ENCODE assay signal across 16 cellular contexts in the genomic region with DNA sequence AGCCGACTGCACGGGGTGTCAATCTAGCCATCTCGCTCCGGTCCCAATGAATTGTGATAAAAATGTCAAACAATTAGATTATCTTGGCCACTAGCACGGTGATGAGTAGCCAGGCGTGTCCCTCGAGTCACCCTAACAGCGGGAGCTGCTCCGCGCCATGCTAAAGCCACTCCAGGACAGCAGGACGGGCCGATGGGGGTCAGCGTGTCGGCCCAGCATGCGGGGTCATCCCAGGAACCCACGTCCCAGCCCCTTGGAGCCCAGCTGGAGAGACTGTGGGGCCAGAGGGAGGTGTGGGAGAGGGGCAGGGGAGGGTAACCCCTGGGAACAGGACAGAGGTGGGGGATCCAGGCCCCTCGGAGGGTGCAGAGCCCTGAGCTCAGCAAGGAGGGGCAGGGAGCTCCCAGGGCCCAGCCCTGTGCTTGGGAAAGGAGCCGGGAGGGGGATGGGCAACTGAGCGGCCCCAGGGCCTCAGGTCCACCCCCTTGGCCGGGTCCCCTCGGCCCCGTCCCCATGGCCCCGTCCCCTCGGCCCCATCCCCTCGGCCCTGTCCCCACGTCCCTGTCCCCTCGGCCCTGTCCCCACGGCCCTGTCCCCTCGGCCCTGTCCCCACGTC. TPM values are rescaled to one million over a fixed set of nuclear protein-coding genes. Genes with fewer than 3 reads are reported as not detected.
A peak's percentile ranks its signal among the peaks of the same experiment; 100 is the strongest.
DNase-seq lines count a peak whose midpoint lies in the region; ATAC-seq and TF ChIP-seq lines count a peak whose summit lies in the region.
"Had no signal": no experiment of that assay in that cellular context is flagged by ENCODE, and none has a peak within 500 bp of the region (broad histone marks: within the 10 kb centered on the region; RNA-seq: fewer than 3 reads in every experiment).

No MANE protein-coding gene starts in this region.

- ATAC-seq in right cardiac atrium, result no peak
- ATAC-seq in stimulated activated memory B cell treated with anti-CD40 and anti-IgM and Interleukin-4, amounts not matched to agents 10 μg/mL and 1 μg/mL and 100 μg/mL, for 72 hours, result peak; percentile 53
- ATAC-seq in HG02981 (IDR thresholded peaks at IDR 0.05; ENCODE audit: unreplicated experiment), result no peak

- DNase-seq in right cardiac atrium (peak in 2 of 3 donors; percentile 36 to 55), left ventricle myocardium inferior (no peak), WERI-Rb-1 (peak; percentile 41), neural crest cell (ENCODE audit: low read depth, low spot score) (no peak), coronary artery (ENCODE audit: low spot score) (no peak), mesendoderm (no peak)
- DNase-seq: ACHN; CD4-positive, CD25-positive, alpha-beta regulatory T cell; DMS53; GF-D8 had no signal

- peak overlapping the region; percentile 24 for H3K27ac Mint-ChIP-seq in neural crest cell (ENCODE audit: unreplicated experiment)
- H3K27ac Mint-ChIP-seq in stimulated activated memory B cell treated with anti-CD40 and anti-IgM and Interleukin-4, amounts not matched to agents 10 μg/mL and 1 μg/mL and 100 μg/mL, for 72 hours, result no peak overlapping the region
- H3K27ac Mint-ChIP-seq: CD4-positive, CD25-positive, alpha-beta regulatory T cell had no signal

- H2AK5ac ChIP-seq in mesendoderm (ENCODE audit: low read length), result no peak overlapping the region

- no peak overlapping the region for H3K4ac ChIP-seq in mesendoderm (ENCODE audit: low read depth, low read length)

- H3K36me3 Mint-ChIP-seq in neural crest cell (ENCODE audit: low read depth), result no peaks in the 10 kb centered on the region
- no peaks in the 10 kb centered on the region for H3K36me3 Mint-ChIP-seq in stimulated activated memory B cell treated with anti-CD40 and anti-IgM and Interleukin-4, amounts not matched to agents 10 μg/mL and 1 μg/mL and 100 μg/mL, for 72 hours
- H3K36me3 Mint-ChIP-seq: CD4-positive, CD25-positive, alpha-beta regulatory T cell had no signal

- H3K27me3 Mint-ChIP-seq in neural crest cell (ENCODE audit: low read depth), result peaks cover 6% of the 10 kb centered on the region
- peaks cover 16% of the 10 kb centered on the region for H3K27me3 Mint-ChIP-seq in stimulated activated memory B cell treated with anti-CD40 and anti-IgM and Interleukin-4, amounts not matched to agents 10 μg/mL and 1 μg/mL and 100 μg/mL, for 72 hours
- H3K27me3 Mint-ChIP-seq: CD4-positive, CD25-positive, alpha-beta regulatory T cell had no signal

- H3K36me3 ChIP-seq in left ventricle myocardium inferior, result no peaks in the 10 kb centered on the region
- H3K36me3 ChIP-seq in WERI-Rb-1, result no peaks in the 10 kb centered on the region
- no peaks in the 10 kb centered on the region for H3K36me3 ChIP-seq in mesendoderm (ENCODE audit: control insufficient read depth, insufficient read depth, low read length)
- H3K36me3 ChIP-seq: BLaER1 treated with 17β-estradiol and CSF1 and Interleukin-3, amounts not matched to agents 10 nM and 100 nM had no signal

- H3K4me3 Mint-ChIP-seq in neural crest cell, result no peak overlapping the region
- H3K4me3 Mint-ChIP-seq in stimulated activated memory B cell treated with anti-CD40 and anti-IgM and Interleukin-4, amounts not matched to agents 10 μg/mL and 1 μg/mL and 100 μg/mL, for 72 hours, result no peak overlapping the region
- H3K4me3 Mint-ChIP-seq: CD4-positive, CD25-positive, alpha-beta regulatory T cell had no signal

- no peaks in the 10 kb centered on the region for H3K79me2 ChIP-seq in mesendoderm (ENCODE audit: control insufficient read depth, insufficient read depth, low read length)

- H3K4me2 ChIP-seq in mesendoderm (ENCODE audit: low read length), result no peak overlapping the region

- intact Hi-C loops in right cardiac atrium (cut with DNase I) (no loop called here), left ventricle myocardium inferior (cut with micrococcal nuclease) (no loop called here)

- H3K56ac ChIP-seq in mesendoderm (ENCODE audit: low read length), result no peak overlapping the region

- no peak overlapping the region for H4K8ac ChIP-seq in mesendoderm (ENCODE audit: low read depth, low read length)

- no peak overlapping the region for H2BK5ac ChIP-seq in mesendoderm (ENCODE audit: low read length)

- no peak for TF ChIP-seq CTCF in left ventricle myocardium inferior (IDR thresholded peaks at IDR 0.05; ENCODE audit: borderline replicate concordance)
- no peak for TF ChIP-seq CTCF in WERI-Rb-1 (IDR thresholded peaks at IDR 0.05; ENCODE audit: low read depth, low read length)
- no peak for TF ChIP-seq CTCF in neural crest cell (conservative IDR thresholded peaks at IDR 0.05)
- no peak for TF ChIP-seq CTCF in coronary artery (IDR thresholded peaks at IDR 0.05)

- H3K18ac ChIP-seq in mesendoderm (ENCODE audit: low read length), result no peak overlapping the region

- H3K27me3 ChIP-seq in right cardiac atrium (ENCODE audit: control insufficient read depth, insufficient read depth), result no peaks in the 10 kb centered on the region
- peaks cover 49% of the 10 kb centered on the region for H3K27me3 ChIP-seq in left ventricle myocardium inferior (ENCODE audit: low read depth)
- H3K27me3 ChIP-seq in WERI-Rb-1 (ENCODE audit: insufficient read depth, low read depth, severe bottlenecking), result no peaks in the 10 kb centered on the region
- H3K27me3 ChIP-seq in mesendoderm (ENCODE audit: insufficient read depth, low read length, poor library complexity), result no peaks in the 10 kb centered on the region
- H3K27me3 ChIP-seq: BLaER1 treated with 17β-estradiol and CSF1 and Interleukin-3, amounts not matched to agents 10 nM and 100 nM had no signal

- no peak overlapping the region for H3K23ac ChIP-seq in mesendoderm (ENCODE audit: low read length)

- peaks cover 3% of the 10 kb centered on the region for H3K9me3 ChIP-seq in right cardiac atrium (ENCODE audit: control insufficient read depth, low read length)
- peaks cover 6% of the 10 kb centered on the region for H3K9me3 ChIP-seq in left ventricle myocardium inferior (replicated peaks)
- H3K9me3 ChIP-seq in WERI-Rb-1 (ENCODE audit: severe bottlenecking), result no peaks in the 10 kb centered on the region

- no peak overlapping the region for H3K4me3 ChIP-seq in right cardiac atrium (ENCODE audit: low read length)
- H3K4me3 ChIP-seq in left ventricle myocardium inferior, result no peak overlapping the region
- H3K4me3 ChIP-seq in WERI-Rb-1 (ENCODE audit: low read depth, low read length), result no peak overlapping the region
- no peak overlapping the region for H3K4me3 ChIP-seq in coronary artery
- H3K4me3 ChIP-seq in mesendoderm (ENCODE audit: low read length), result no peak overlapping the region
- H3K4me3 ChIP-seq: BLaER1 treated with 17β-estradiol and CSF1 and Interleukin-3, amounts not matched to agents 10 nM and 100 nM had no signal

- no peaks in the 10 kb centered on the region for H3K79me1 ChIP-seq in mesendoderm (ENCODE audit: low read length)

- H3K27ac ChIP-seq in right cardiac atrium (ENCODE audit: low read length) (no peak overlapping the region), left ventricle myocardium inferior (replicated peaks) (no peak overlapping the region), WERI-Rb-1 (no peak overlapping the region), coronary artery (no peak overlapping the region), mesendoderm (ENCODE audit: low read depth, low read length) (no peak overlapping the region)
- H3K27ac ChIP-seq: BLaER1 treated with 17β-estradiol and CSF1 and Interleukin-3, amounts not matched to agents 10 nM and 100 nM; HL-60 had no signal

- H4K5ac ChIP-seq in mesendoderm (ENCODE audit: low read length), result no peak overlapping the region

- no peaks in the 10 kb centered on the region for H3K9me3 Mint-ChIP-seq in neural crest cell
- no peaks in the 10 kb centered on the region for H3K9me3 Mint-ChIP-seq in stimulated activated memory B cell treated with anti-CD40 and anti-IgM and Interleukin-4, amounts not matched to agents 10 μg/mL and 1 μg/mL and 100 μg/mL, for 72 hours

- H3K4me1 Mint-ChIP-seq in neural crest cell, result no peaks in the 10 kb centered on the region
- H3K4me1 Mint-ChIP-seq in stimulated activated memory B cell treated with anti-CD40 and anti-IgM and Interleukin-4, amounts not matched to agents 10 μg/mL and 1 μg/mL and 100 μg/mL, for 72 hours, result no peaks in the 10 kb centered on the region
- H3K4me1 Mint-ChIP-seq: CD4-positive, CD25-positive, alpha-beta regulatory T cell had no signal

- no peaks in the 10 kb centered on the region for H3K4me1 ChIP-seq in right cardiac atrium (ENCODE audit: control insufficient read depth, insufficient read depth, low read length)
- no peaks in the 10 kb centered on the region for H3K4me1 ChIP-seq in left ventricle myocardium inferior
- no peaks in the 10 kb centered on the region for H3K4me1 ChIP-seq in mesendoderm (ENCODE audit: control insufficient read depth, low read depth, low read length)

- H2BK120ac ChIP-seq in mesendoderm (ENCODE audit: low read depth, low read length), result no peak overlapping the region

- no peak overlapping the region for H3K9ac ChIP-seq in mesendoderm (ENCODE audit: low read length)
- H3K9ac ChIP-seq: BLaER1 treated with 17β-estradiol and CSF1 and Interleukin-3, amounts not matched to agents 10 nM and 100 nM had no signal

- H2BK15ac ChIP-seq in mesendoderm (replicated peaks; ENCODE audit: low read depth), result no peak overlapping the region

- WGBS in right cardiac atrium, result 77% methylated on average over 30 of the region's 30 CpGs
- WGBS in mesendoderm (ENCODE audit: extremely low coverage, insufficient coverage, low lambda C conversion rate), result no CpG with 5 or more reads among the region's 30 CpGs

RNA-seq across cellular contexts. Expression of a gene that starts 17.8 kb away (rescaled TPM):
- total RNA-seq in right cardiac atrium (not detected), left ventricle myocardium inferior (not detected), neural crest cell (0.32 TPM in 1 of 2 replicates, not detected in the other)
- 0.32 TPM for polyA plus RNA-seq in right cardiac atrium
- polyA plus RNA-seq in mesendoderm (2013, experiment 1 of 2), result not detected
- polyA plus RNA-seq in mesendoderm (2013, experiment 2 of 2), result 0.01 TPM
- total RNA-seq: A172; CD4-positive, CD25-positive, alpha-beta regulatory T cell; H4 had no signal

Comparison
In these comparisons a context has a peak if more than half of its experiments do, and no peak if none do; other contexts are left out.
1. DNase-seq: peak in right cardiac atrium (2 of 3) and WERI-Rb-1 (single experiment); none in left ventricle myocardium inferior (single experiment), neural crest cell (single experiment), coronary artery (single experiment) and mesendoderm (single experiment).